ENCODE assay signal across 8 cellular contexts in genomic region chr20:31835977-31836852, GRCh38. TPM values are rescaled to one million over a fixed set of nuclear protein-coding genes. Genes with fewer than 3 reads are reported as not detected.
DNase-seq lines count a peak whose midpoint lies in the region; ATAC-seq and TF ChIP-seq lines count a peak whose summit lies in the region.

No MANE protein-coding gene starts in this region.

- TF ChIP-seq POLR2A in esophagus muscularis mucosa (IDR thresholded peaks at IDR 0.05; ENCODE audit: low read depth), result no peak

- H3K27me3 Mint-ChIP-seq in T-helper 2 cell treated with Interferon-gamma antibody and Interleukin-4, amounts not matched to agents 5 μg/mL and 100 μg/mL, for 36 hours (ENCODE audit: low read depth), result no peaks in the 10 kb centered on the region
- H3K27me3 Mint-ChIP-seq in nephron (ENCODE audit: low read depth) (peaks cover 3% of the 10 kb centered on the region), endothelial cell (ENCODE audit: unreplicated experiment) (no peaks in the 10 kb centered on the region)

- H3K27ac ChIP-seq in esophagus muscularis mucosa (replicated peaks in 1 of 4), result peak overlapping the region in 1 of 4 donors; percentile 4

- ATAC-seq in GM19023 (IDR thresholded peaks at IDR 0.05; ENCODE audit: unreplicated experiment), result peak; percentile 67

- H3K36me3 Mint-ChIP-seq in T-helper 2 cell treated with Interferon-gamma antibody and Interleukin-4, amounts not matched to agents 5 μg/mL and 100 μg/mL, for 36 hours (ENCODE audit: low read depth), result no peaks in the 10 kb centered on the region
- no peaks in the 10 kb centered on the region for H3K36me3 Mint-ChIP-seq in nephron (ENCODE audit: low read depth)
- no peaks in the 10 kb centered on the region for H3K36me3 Mint-ChIP-seq in endothelial cell (ENCODE audit: low read depth, unreplicated experiment)

- H3K27ac Mint-ChIP-seq in T-helper 2 cell treated with Interferon-gamma antibody and Interleukin-4, amounts not matched to agents 5 μg/mL and 100 μg/mL, for 36 hours, result no peak overlapping the region
- H3K27ac Mint-ChIP-seq in nephron (peak overlapping the region in 2 of 3 experiments; percentile 33 to 88), endothelial cell (ENCODE audit: unreplicated experiment) (no peak overlapping the region)

- H3K9me3 ChIP-seq in esophagus muscularis mucosa, result no peaks in the 10 kb centered on the region

- intact Hi-C loops in esophagus muscularis mucosa (cut with DNase I), result no loop called here

- TF ChIP-seq EP300 in esophagus muscularis mucosa (IDR thresholded peaks at IDR 0.05), result no peak

- DNase-seq in CMK (ENCODE audit: low read depth) (peak; percentile 32), HK-2 (ENCODE audit: unreplicated experiment) (peak; percentile 96), esophagus muscularis mucosa (ENCODE audit: extremely low spot score) (peak; percentile 94), endothelial cell (ENCODE audit: low spot score) (no peak), NCI-H187 (lab: John Stamatoyannopoulos, UW) (no peak)
- DNase-seq in T-helper 2 cell treated with Interferon-gamma antibody and Interleukin-4, amounts not matched to agents 5 μg/mL and 100 μg/mL, for 36 hours (ENCODE audit: low spot score), result peak; percentile 40

- peaks cover 30 to 43% (median 38%) of the 10 kb centered on the region in 4 donors for H3K4me1 ChIP-seq in esophagus muscularis mucosa

- TF ChIP-seq CTCF in esophagus muscularis mucosa (IDR thresholded peaks at IDR 0.05) (no peak), nephron (IDR thresholded peaks at IDR 0.05; ENCODE audit: unreplicated experiment in 3 of 3) (no peak), endothelial cell (IDR thresholded peaks at IDR 0.05; ENCODE audit: unreplicated experiment) (no peak)

- H3K4me3 ChIP-seq in esophagus muscularis mucosa, result no peak overlapping the region

- 39% methylated on average over 7 of the region's 14 CpGs for WGBS in esophagus muscularis mucosa

- H3K36me3 ChIP-seq in esophagus muscularis mucosa, result no peaks in the 10 kb centered on the region

- H3K27me3 ChIP-seq in esophagus muscularis mucosa, result peaks cover 0 to 5% (median 0%) of the 10 kb centered on the region in 4 donors

- H3K4me1 Mint-ChIP-seq in T-helper 2 cell treated with Interferon-gamma antibody and Interleukin-4, amounts not matched to agents 5 μg/mL and 100 μg/mL, for 36 hours (ENCODE audit: low read depth), result peaks cover 15% of the 10 kb centered on the region
- H3K4me1 Mint-ChIP-seq in nephron, result peaks cover 35% of the 10 kb centered on the region
- H3K4me1 Mint-ChIP-seq in endothelial cell (ENCODE audit: unreplicated experiment), result peaks cover 10% of the 10 kb centered on the region

- H3K9me3 Mint-ChIP-seq in T-helper 2 cell treated with Interferon-gamma antibody and Interleukin-4, amounts not matched to agents 5 μg/mL and 100 μg/mL, for 36 hours, result no peaks in the 10 kb centered on the region
- H3K9me3 Mint-ChIP-seq in nephron, result no peaks in the 10 kb centered on the region
- H3K9me3 Mint-ChIP-seq in endothelial cell (ENCODE audit: unreplicated experiment), result no peaks in the 10 kb centered on the region

- H3K4me3 Mint-ChIP-seq in T-helper 2 cell treated with Interferon-gamma antibody and Interleukin-4, amounts not matched to agents 5 μg/mL and 100 μg/mL, for 36 hours, result peak overlapping the region; percentile 24
- H3K4me3 Mint-ChIP-seq in nephron (no peak overlapping the region), endothelial cell (ENCODE audit: unreplicated experiment) (no peak overlapping the region)

RNA-seq across cellular contexts. Expression of gene FOXS1, which starts 9.2 kb away (rescaled TPM):
- total RNA-seq in esophagus muscularis mucosa, result 1 to 10 TPM in 1 of 4 donors, under 1 TPM in 3; 0.50 to 3.4 (median 0.87) TPM
- 9.6 TPM for total RNA-seq in endothelial cell (ENCODE audit: unreplicated experiment)

RNA-seq across cellular contexts. Expression of gene MYLK2, which starts 17.1 kb away (rescaled TPM):
- total RNA-seq in esophagus muscularis mucosa (under 1 TPM in 3 of 4 donors, not detected in 1; 0.33 to 0.65 (median 0.52) TPM), endothelial cell (ENCODE audit: unreplicated experiment) (1.7 TPM)

RNA-seq across cellular contexts. Expression of gene DUSP15, which starts 34.1 kb away (rescaled TPM):
- total RNA-seq in esophagus muscularis mucosa (1 to 10 TPM in 3 of 4 donors, under 1 TPM in 1; 0.83 to 5.1 (median 3.8) TPM), endothelial cell (ENCODE audit: unreplicated experiment) (2.1 TPM)

RNA-seq across cellular contexts. Expression of gene TTLL9, which starts 34.2 kb away (rescaled TPM):
- total RNA-seq in esophagus muscularis mucosa (under 1 TPM in 2 of 4 donors, not detected in 2; 0.17 to 0.34 TPM), endothelial cell (ENCODE audit: unreplicated experiment) (0.46 TPM)

Comparison
In these comparisons a context has a peak if more than half of its experiments do, and no peak if none do; other contexts are left out.
1. DNase-seq: peak in CMK (single experiment), HK-2 (single experiment), T-helper 2 cell treated with Interferon-gamma antibody and Interleukin-4, amounts not matched to agents 5 μg/mL and 100 μg/mL, for 36 hours (single experiment) and esophagus muscularis mucosa (single experiment); none in endothelial cell (single experiment) and NCI-H187 (0 of 2).
2. H3K27ac Mint-ChIP-seq: peak in nephron (2 of 3); none in T-helper 2 cell treated with Interferon-gamma antibody and Interleukin-4, amounts not matched to agents 5 μg/mL and 100 μg/mL, for 36 hours (single experiment) and endothelial cell (single experiment).